Comparison of ENCODE assay signal across 9 cellular contexts in the genomic region with DNA sequence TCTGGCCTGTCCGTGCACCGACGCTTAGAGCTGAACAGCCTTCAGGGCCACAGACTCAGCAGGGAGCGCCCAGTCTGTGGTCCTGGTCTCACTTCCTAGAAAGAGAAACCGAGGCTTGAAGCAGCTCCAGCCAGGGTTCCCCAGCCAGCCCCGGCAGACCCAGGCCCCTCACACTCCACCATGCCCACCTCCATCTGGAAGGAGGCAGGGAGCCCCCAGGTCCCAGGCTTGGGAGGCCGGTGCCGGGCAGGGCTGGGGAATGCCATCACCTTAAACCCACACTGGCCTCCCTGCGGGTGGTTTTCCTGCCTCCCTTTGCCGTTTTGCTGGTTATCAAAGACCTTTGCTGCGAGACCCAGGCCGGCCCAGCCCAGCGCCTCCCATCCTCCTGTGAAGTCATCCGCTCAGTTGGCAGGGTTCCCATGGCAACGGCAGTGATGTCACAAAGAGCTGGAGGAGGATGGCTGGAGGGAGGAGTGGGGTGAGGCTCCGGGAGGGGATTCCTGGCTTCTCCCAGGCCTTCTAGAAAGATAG. TPM values are rescaled to one million over a fixed set of nuclear protein-coding genes. Genes with fewer than 3 reads are reported as not detected.
A peak's percentile ranks its signal among the peaks of the same experiment; 100 is the strongest.
DNase-seq lines count a peak whose midpoint lies in the region; ATAC-seq, FAIRE-seq and TF ChIP-seq lines count a peak whose summit lies in the region.
"Had no signal": no experiment of that assay in that cellular context is flagged by ENCODE, and none has a peak within 500 bp of the region (broad histone marks: within the 10 kb centered on the region; RNA-seq: fewer than 3 reads in every experiment).

No MANE protein-coding gene starts in this region.

- H3K27ac ChIP-seq in heart right ventricle (no peak overlapping the region), kidney (ENCODE audit: low read depth in 2 of 2, low read length in 2 of 2) (no peak overlapping the region)

- peak; percentile 45 for DNase-seq in Right ventricle myocardium superior
- no peak for DNase-seq in heart right ventricle
- DNase-seq in amniotic epithelial cell (ENCODE audit: low read depth): peak; percentile 58
- DNase-seq in kidney: peak; percentile 69
- DNase-seq in urothelium cell line (ENCODE audit: low spot score): no peak
- DNase-seq in NCI-H446 treated with DMSO at 0.1 percent for 48 hours (lab: John Stamatoyannopoulos, UW): no peak
- DNase-seq in foreskin melanocyte: no peak

- H3K4me1 ChIP-seq in heart right ventricle (peaks cover 0 to 29% (median 19%) of the 10 kb centered on the region in 9 donors), kidney (ENCODE audit: control insufficient read depth in 1 of 2, insufficient read depth in 1 of 2, low read depth in 1 of 2, low read length in 2 of 2) (peaks cover 7 to 14% of the 10 kb centered on the region in 2 donors)

- peaks cover 0 to 5% (median 0%) of the 10 kb centered on the region in 7 donors for H3K27me3 ChIP-seq in heart right ventricle

- no peak overlapping the region for H3K9ac ChIP-seq in kidney (ENCODE audit: low read length in 2 of 2)

- TF ChIP-seq CTCF in heart right ventricle (IDR thresholded peaks at IDR 0.05) (no peak), kidney (IDR thresholded peaks at IDR 0.05; ENCODE audit: borderline replicate concordance, extremely low read depth, insufficient read depth) (no peak)

- ATAC-seq in Right ventricle myocardium superior (ENCODE audit: poor library complexity) (no peak), heart right ventricle (no peak), GM19395 (IDR thresholded peaks at IDR 0.05; ENCODE audit: unreplicated experiment) (no peak)
- ATAC-seq: CD8-positive, alpha-beta T cell had no signal

- FAIRE-seq in kidney (lab: Jason Lieb, UNC) (no peak), urothelium cell line (lab: Jason Lieb, UNC) (peak; percentile 46)

- H3K4me3 ChIP-seq in heart right ventricle: no peak overlapping the region
- H3K4me3 ChIP-seq in kidney (ENCODE audit: low read length in 2 of 2): no peak overlapping the region

- peaks cover 0 to 4% (median 0%) of the 10 kb centered on the region in 9 donors for H3K36me3 ChIP-seq in heart right ventricle
- H3K36me3 ChIP-seq in kidney (ENCODE audit: control insufficient read depth in 1 of 2, insufficient read depth in 2 of 2, low read length in 2 of 2): no peaks in the 10 kb centered on the region

- intact Hi-C loops in Right ventricle myocardium superior (cut with DNase I) (no loop called here), heart right ventricle (cut with DNase I) (no loop called here), kidney (cut with DNase I) (no loop called here)

- 53 to 57% methylated on average over 16 of the region's 16 CpGs for WGBS in heart right ventricle, 2 donors

- H3K9me3 ChIP-seq in heart right ventricle (no peaks in the 10 kb centered on the region), kidney (ENCODE audit: control insufficient read depth in 1 of 2, low read length in 2 of 2) (no peaks in the 10 kb centered on the region)

RNA-seq across cellular contexts. Expression of gene ELFN1, which starts 24.0 kb away (rescaled TPM):
- total RNA-seq in Right ventricle myocardium superior: 10.8 TPM
- 1 to 10 TPM; 3.4 to 9.5 (median 6.4) TPM for total RNA-seq in heart right ventricle
- polyA plus RNA-seq in heart right ventricle: 1 to 10 TPM; 3.0 to 5.7 TPM
- 3.8 TPM for total RNA-seq in kidney
- 3.5 TPM for polyA plus RNA-seq in kidney (ENCODE audit: insufficient read depth, low read depth, low replicate concordance)
- total RNA-seq: CD8-positive, alpha-beta T cell had no signal

Comparison
In these comparisons a context has a peak if more than half of its experiments do, and no peak if none do; other contexts are left out.
1. DNase-seq: peak in Right ventricle myocardium superior (single experiment), amniotic epithelial cell (single experiment) and kidney (single experiment); none in heart right ventricle (0 of 2), urothelium cell line (single experiment), NCI-H446 treated with DMSO at 0.1 percent for 48 hours (single experiment) and foreskin melanocyte (single experiment).